In the genomic region with DNA sequence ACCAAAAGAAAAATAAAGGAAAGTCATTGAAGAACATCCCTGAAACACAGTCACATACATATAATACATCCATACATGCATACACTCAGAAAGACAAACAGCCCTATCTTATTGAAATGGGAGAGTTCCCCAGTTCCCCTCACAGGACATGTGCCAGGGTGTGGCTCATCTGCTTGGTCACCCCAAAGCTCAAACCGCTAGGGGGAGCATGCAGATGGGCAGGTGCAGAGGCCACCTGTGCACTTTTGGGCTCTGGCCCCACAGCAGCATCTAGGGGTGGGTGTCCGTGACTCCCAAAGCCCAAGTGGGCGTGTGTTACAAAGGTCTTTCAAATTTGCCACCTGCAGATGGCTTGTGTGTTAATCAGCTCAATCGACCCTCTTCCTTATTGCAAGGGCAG, we compare ENCODE assay signal across 10 cellular contexts.
A peak's percentile ranks its signal among the peaks of the same experiment; 100 is the strongest.
DNase-seq lines count a peak whose midpoint lies in the region; ATAC-seq, FAIRE-seq and TF ChIP-seq lines count a peak whose summit lies in the region.
"Had no signal": no experiment of that assay in that cellular context is flagged by ENCODE, and none has a peak within 500 bp of the region (broad histone marks: within the 10 kb centered on the region; RNA-seq: fewer than 3 reads in every experiment).

No MANE protein-coding gene starts in this region.

- no peaks in the 10 kb centered on the region for H3K79me2 ChIP-seq in keratinocyte (ENCODE audit: control insufficient read depth, insufficient read depth, low read length)

- intact Hi-C loops in CD8-positive, alpha-beta T cell (cut with DNase I, micrococcal nuclease) = loop anchor here in 1 of 2 experiments (1.0 kb wide), 1 partner anchor 214 kb away; no protein-coding TSS in a partner anchor

- H3K4me2 ChIP-seq in keratinocyte (ENCODE audit: control insufficient read depth, extremely low read depth, insufficient read depth, low read depth, low read length) = no peak overlapping the region

- H3K9me3 Mint-ChIP-seq in CD8-positive, alpha-beta T cell = no peaks in the 10 kb centered on the region
- peaks cover 3% of the 10 kb centered on the region for H3K9me3 Mint-ChIP-seq in activated CD4-positive, alpha-beta T cell treated with anti-CD3 and anti-CD28 coated beads, Interleukin-2, amount 10 ng/mL, durations not matched to agents 7 days and 5 days

- H3K9me1 ChIP-seq in keratinocyte (ENCODE audit: control insufficient read depth, extremely low read depth, insufficient read depth, low read length) = no peaks in the 10 kb centered on the region

- POLR2A ChIA-PET in CD8-positive, alpha-beta T cell (lab: Charles Lee) = interaction anchor here (0.6 kb wide), 1 partner anchor 29 kb away, joined by 6 read pairs; no protein-coding TSS in a partner anchor
- POLR2A ChIA-PET in activated CD4-positive, alpha-beta T cell treated with anti-CD3 and anti-CD28 coated beads, Interleukin-2, amount 10 ng/mL, durations not matched to agents 7 days and 5 days (lab: Charles Lee) = no interaction called here

- no peak overlapping the region for H3K9ac ChIP-seq in keratinocyte (ENCODE audit: control insufficient read depth, extremely low read depth, insufficient read depth, low read length)

- H3K27me3 ChIP-seq in CD8-positive, alpha-beta T cell (ENCODE audit: insufficient read depth, low read length) = no peaks in the 10 kb centered on the region
- no peaks in the 10 kb centered on the region for H3K27me3 ChIP-seq in keratinocyte (ENCODE audit: control insufficient read depth, extremely low read depth, insufficient read depth, low read length)

- peak in 4 of 7 experiments; percentile 5 to 56 (median 32) for DNase-seq in CD8-positive, alpha-beta T cell
- DNase-seq in activated CD4-positive, alpha-beta T cell treated with anti-CD3 and anti-CD28 coated beads, Interleukin-2, amount 10 ng/mL, durations not matched to agents 7 days and 5 days = peak; percentile 38
- DNase-seq in keratinocyte (ENCODE audit: low read depth, low spot score) (no peak), epidermal melanocyte (ENCODE audit: insufficient read length, low spot score) (no peak), GM19240 (ENCODE audit: insufficient read length, low spot score) (no peak)

- TF ChIP-seq CTCF in CD8-positive, alpha-beta T cell (IDR thresholded peaks at IDR 0.05) = peak; percentile 19
- peak; percentile 30 to 59 (median 57) for TF ChIP-seq CTCF in keratinocyte (optimal IDR thresholded peaks at IDR 0.05 in 1 of 3, IDR thresholded peaks at IDR 0.05 in 1 of 3, conservative IDR thresholded peaks at IDR 0.05 in 1 of 3; ENCODE audit: extremely low read depth in 1 of 3, insufficient read depth in 2 of 3, low read length in 3 of 3)

- no peak overlapping the region for H2AFZ ChIP-seq in keratinocyte (ENCODE audit: control insufficient read depth, low read length)

- H3K4me1 ChIP-seq in CD8-positive, alpha-beta T cell (ENCODE audit: insufficient read depth, low read length) = no peaks in the 10 kb centered on the region
- no peaks in the 10 kb centered on the region for H3K4me1 ChIP-seq in keratinocyte (ENCODE audit: control insufficient read depth, extremely low read depth, insufficient read depth, low read length)
- H3K4me1 ChIP-seq: HAP-1 had no signal

- no peaks in the 10 kb centered on the region for H3K9me3 ChIP-seq in CD8-positive, alpha-beta T cell (ENCODE audit: low read length)
- H3K9me3 ChIP-seq in keratinocyte (ENCODE audit: control insufficient read depth, low read depth, low read length) = no peaks in the 10 kb centered on the region
- H3K9me3 ChIP-seq: HAP-1 had no signal

- FAIRE-seq in keratinocyte (lab: Jason Lieb, UNC) = no peak

- H3K4me3 ChIP-seq in CD8-positive, alpha-beta T cell (ENCODE audit: low read depth, low read length) = no peak overlapping the region
- H3K4me3 ChIP-seq in keratinocyte (ENCODE audit: control insufficient read depth in 2 of 3, extremely low read depth in 1 of 3, insufficient read depth in 2 of 3, low read depth in 1 of 3, low read length in 3 of 3) = no peak overlapping the region
- H3K4me3 ChIP-seq: HAP-1 had no signal

- no peak for ATAC-seq in CD8-positive, alpha-beta T cell
- ATAC-seq in GM21576 (IDR thresholded peaks at IDR 0.05; ENCODE audit: unreplicated experiment) (peak; percentile 71), HG03097 (IDR thresholded peaks at IDR 0.05; ENCODE audit: low FRiP score, unreplicated experiment) (no peak), GM21786 (IDR thresholded peaks at IDR 0.05; ENCODE audit: unreplicated experiment) (no peak)
- ATAC-seq: left colon had no signal

- no peak overlapping the region for H3K27ac ChIP-seq in CD8-positive, alpha-beta T cell (ENCODE audit: low read depth, low read length)
- no peak overlapping the region for H3K27ac ChIP-seq in keratinocyte (ENCODE audit: control insufficient read depth, insufficient read depth, low read length)

- CTCF ChIA-PET in CD8-positive, alpha-beta T cell (lab: Charles Lee) = interaction anchor here (0.6 to 2.5 kb wide), 9 partner anchors 9 to 322 kb away, joined by 3 to 8 read pairs (median 4); no protein-coding TSS in a partner anchor
- CTCF ChIA-PET in activated CD4-positive, alpha-beta T cell treated with anti-CD3 and anti-CD28 coated beads, Interleukin-2, amount 10 ng/mL, durations not matched to agents 7 days and 5 days (lab: Charles Lee) = interaction anchor here (1.5 kb wide), 1 partner anchor 322 kb away, joined by 4 read pairs; no protein-coding TSS in a partner anchor

- no peaks in the 10 kb centered on the region for H3K36me3 ChIP-seq in CD8-positive, alpha-beta T cell (ENCODE audit: insufficient read depth, low read length)
- no peaks in the 10 kb centered on the region for H3K36me3 ChIP-seq in keratinocyte (ENCODE audit: control insufficient read depth in 2 of 2, extremely low read depth in 1 of 2, insufficient read depth in 2 of 2, low read length in 2 of 2)
- H3K36me3 ChIP-seq: HAP-1 had no signal

- no peaks in the 10 kb centered on the region for H4K20me1 ChIP-seq in keratinocyte (ENCODE audit: control insufficient read depth, extremely low read depth, insufficient read depth, low read length)

- H3K27me3 Mint-ChIP-seq in CD8-positive, alpha-beta T cell (ENCODE audit: low read depth) = no peaks in the 10 kb centered on the region
- no peaks in the 10 kb centered on the region for H3K27me3 Mint-ChIP-seq in activated CD4-positive, alpha-beta T cell treated with anti-CD3 and anti-CD28 coated beads, Interleukin-2, amount 10 ng/mL, durations not matched to agents 7 days and 5 days

- dilution Hi-C loops in keratinocyte (cut with MboI; ENCODE audit: extremely low pct_ligation_motif_present, low sequenced_read_pairs) = no loop called here

- H3K4me3 Mint-ChIP-seq in CD8-positive, alpha-beta T cell = no peak overlapping the region
- no peak overlapping the region for H3K4me3 Mint-ChIP-seq in activated CD4-positive, alpha-beta T cell treated with anti-CD3 and anti-CD28 coated beads, Interleukin-2, amount 10 ng/mL, durations not matched to agents 7 days and 5 days

- H3K4me1 Mint-ChIP-seq in CD8-positive, alpha-beta T cell (ENCODE audit: low read depth) = no peaks in the 10 kb centered on the region
- no peaks in the 10 kb centered on the region for H3K4me1 Mint-ChIP-seq in activated CD4-positive, alpha-beta T cell treated with anti-CD3 and anti-CD28 coated beads, Interleukin-2, amount 10 ng/mL, durations not matched to agents 7 days and 5 days

- H3K36me3 Mint-ChIP-seq in CD8-positive, alpha-beta T cell = no peaks in the 10 kb centered on the region
- H3K36me3 Mint-ChIP-seq in activated CD4-positive, alpha-beta T cell treated with anti-CD3 and anti-CD28 coated beads, Interleukin-2, amount 10 ng/mL, durations not matched to agents 7 days and 5 days (ENCODE audit: low read depth) = no peaks in the 10 kb centered on the region

- no peak overlapping the region for H3K27ac Mint-ChIP-seq in CD8-positive, alpha-beta T cell
- H3K27ac Mint-ChIP-seq in activated CD4-positive, alpha-beta T cell treated with anti-CD3 and anti-CD28 coated beads, Interleukin-2, amount 10 ng/mL, durations not matched to agents 7 days and 5 days = no peak overlapping the region

Comparison
In these comparisons a context has a peak if more than half of its experiments do, and no peak if none do; other contexts are left out.
1. DNase-seq: peak in CD8-positive, alpha-beta T cell (4 of 7) and activated CD4-positive, alpha-beta T cell treated with anti-CD3 and anti-CD28 coated beads, Interleukin-2, amount 10 ng/mL, durations not matched to agents 7 days and 5 days (single experiment); none in keratinocyte (single experiment), epidermal melanocyte (single experiment) and GM19240 (single experiment).